ENCODE assay signal across 1 cellular context in the genomic region with DNA sequence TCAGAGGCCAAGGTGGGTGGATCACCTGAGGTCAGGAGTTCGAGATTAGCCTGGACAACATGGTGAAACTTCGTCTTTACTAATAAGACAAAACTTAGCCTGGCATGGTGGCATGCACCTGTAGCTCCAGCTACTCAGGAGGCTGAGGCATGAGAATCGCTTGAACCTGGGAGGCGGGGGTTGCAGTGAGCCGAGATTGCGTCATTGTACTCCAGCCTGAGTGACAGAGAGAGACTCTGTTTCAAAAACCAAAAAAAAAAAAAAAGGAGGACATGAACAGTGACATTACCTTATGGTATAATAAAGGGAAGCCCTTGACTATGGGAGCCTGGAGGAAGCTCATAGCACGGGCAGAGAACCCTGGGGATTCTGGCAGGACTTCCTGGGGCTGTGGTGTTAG.
TF ChIP-seq lines count a peak whose summit lies in the region.

No MANE protein-coding gene starts in this region.

TF ChIP-seq in HepG2, 621 proteins besides CTCF, POLR2A, EP300 and RAD21:
- TF ChIP-seq CEBPG (CRISPR knock-in tag; IDR thresholded peaks at IDR 0.05): peak; percentile 57
- peak; percentile 47; the same call in 1 of the 2 replicates for TF ChIP-seq ATF7 (IDR thresholded peaks at IDR 0.05)
- TF ChIP-seq ATF7 (CRISPR knock-in tag; IDR thresholded peaks at IDR 0.05): no peak
- no peak for TF ChIP-seq JUNB (CRISPR knock-in tag; IDR thresholded peaks at IDR 0.05; ENCODE audit: borderline replicate concordance)
- 0 out of 2 replicates have a peak, but pooled peaks have one; percentile 27 for TF ChIP-seq CEBPB (IDR thresholded peaks at IDR 0.05; ENCODE audit: borderline replicate concordance, low read depth, low read length)
- no peak for TF ChIP-seq DNMT1 (CRISPR knock-in tag; IDR thresholded peaks at IDR 0.05)
- no peak for TF ChIP-seq ZNF7 (CRISPR knock-in tag; IDR thresholded peaks at IDR 0.05)
